ENCODE assay signal across 3 cellular contexts in the genomic region with DNA sequence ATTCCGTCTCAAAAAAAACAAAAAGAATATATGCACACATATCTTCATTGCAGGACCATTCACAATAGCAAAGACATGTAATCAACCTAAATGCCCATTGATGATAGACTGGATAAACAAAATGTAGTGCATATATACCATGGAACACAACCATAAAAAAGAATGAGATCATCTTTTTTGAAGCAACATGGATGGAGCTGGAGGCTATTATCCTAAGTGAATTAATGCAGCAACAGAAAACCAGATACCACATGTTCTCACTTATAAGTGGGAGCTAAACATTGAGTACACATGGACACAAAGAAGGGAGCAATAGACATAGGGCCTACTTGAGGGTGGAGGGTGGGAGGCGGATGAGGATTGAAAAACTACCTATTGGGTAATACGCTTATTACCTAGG.
A peak's percentile ranks its signal among the peaks of the same experiment; 100 is the strongest.
TF ChIP-seq lines count a peak whose summit lies in the region.

No MANE protein-coding gene starts in this region.

TF ChIP-seq in SK-N-SH treated with all-trans-retinoic acid at 6 μM for 48 hours, 23 proteins besides CTCF, POLR2A, EP300 and RAD21:
- TF ChIP-seq ZNF70 (CRISPR knock-in tag; IDR thresholded peaks at IDR 0.05) (peak; percentile 58), TCF4 (CRISPR knock-in tag; IDR thresholded peaks at IDR 0.05; ENCODE audit: borderline replicate concordance) (peak; percentile 58; the same call in 1 of the 2 replicates), ZFP30 (CRISPR knock-in tag; IDR thresholded peaks at IDR 0.05) (no peak), ZNF8 (CRISPR knock-in tag; IDR thresholded peaks at IDR 0.05) (no peak)
- TF ChIP-seq, protein P1, sequence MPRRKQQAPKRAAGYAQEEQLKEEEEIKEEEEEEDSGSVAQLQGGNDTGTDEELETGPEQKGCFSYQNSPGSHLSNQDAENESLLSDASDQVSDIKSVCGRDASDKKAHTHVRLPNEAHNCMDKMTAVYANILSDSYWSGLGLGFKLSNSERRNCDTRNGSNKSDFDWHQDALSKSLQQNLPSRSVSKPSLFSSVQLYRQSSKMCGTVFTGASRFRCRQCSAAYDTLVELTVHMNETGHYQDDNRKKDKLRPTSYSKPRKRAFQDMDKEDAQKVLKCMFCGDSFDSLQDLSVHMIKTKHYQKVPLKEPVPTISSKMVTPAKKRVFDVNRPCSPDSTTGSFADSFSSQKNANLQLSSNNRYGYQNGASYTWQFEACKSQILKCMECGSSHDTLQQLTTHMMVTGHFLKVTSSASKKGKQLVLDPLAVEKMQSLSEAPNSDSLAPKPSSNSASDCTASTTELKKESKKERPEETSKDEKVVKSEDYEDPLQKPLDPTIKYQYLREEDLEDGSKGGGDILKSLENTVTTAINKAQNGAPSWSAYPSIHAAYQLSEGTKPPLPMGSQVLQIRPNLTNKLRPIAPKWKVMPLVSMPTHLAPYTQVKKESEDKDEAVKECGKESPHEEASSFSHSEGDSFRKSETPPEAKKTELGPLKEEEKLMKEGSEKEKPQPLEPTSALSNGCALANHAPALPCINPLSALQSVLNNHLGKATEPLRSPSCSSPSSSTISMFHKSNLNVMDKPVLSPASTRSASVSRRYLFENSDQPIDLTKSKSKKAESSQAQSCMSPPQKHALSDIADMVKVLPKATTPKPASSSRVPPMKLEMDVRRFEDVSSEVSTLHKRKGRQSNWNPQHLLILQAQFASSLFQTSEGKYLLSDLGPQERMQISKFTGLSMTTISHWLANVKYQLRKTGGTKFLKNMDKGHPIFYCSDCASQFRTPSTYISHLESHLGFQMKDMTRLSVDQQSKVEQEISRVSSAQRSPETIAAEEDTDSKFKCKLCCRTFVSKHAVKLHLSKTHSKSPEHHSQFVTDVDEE (CRISPR knock-in tag; IDR thresholded peaks at IDR 0.05): no peak

TF ChIP-seq in SK-N-SH, 30 proteins besides CTCF, POLR2A, EP300 and RAD21:
- TF ChIP-seq EZH2phosphoT487 (IDR thresholded peaks at IDR 0.05; ENCODE audit: borderline replicate concordance, low read depth): no peak
- no peak for TF ChIP-seq POLR2AphosphoS5 (IDR thresholded peaks at IDR 0.05; ENCODE audit: low read depth, low read length)

TF ChIP-seq in HepG2, 621 proteins besides CTCF, POLR2A, EP300 and RAD21:
- TF ChIP-seq ADNP (CRISPR knock-in tag; IDR thresholded peaks at IDR 0.05) (no peak), CEBPB (IDR thresholded peaks at IDR 0.05; ENCODE audit: borderline replicate concordance, low read depth, low read length) (peak; percentile 29; the same call in 1 of the 2 replicates), ZBTB38 (CRISPR knock-in tag; IDR thresholded peaks at IDR 0.05) (no peak)
TF ChIP-seq in HepG2: peak in this region for 1.
